Comparison of ENCODE assay signal across 22 cellular contexts in the genomic region with DNA sequence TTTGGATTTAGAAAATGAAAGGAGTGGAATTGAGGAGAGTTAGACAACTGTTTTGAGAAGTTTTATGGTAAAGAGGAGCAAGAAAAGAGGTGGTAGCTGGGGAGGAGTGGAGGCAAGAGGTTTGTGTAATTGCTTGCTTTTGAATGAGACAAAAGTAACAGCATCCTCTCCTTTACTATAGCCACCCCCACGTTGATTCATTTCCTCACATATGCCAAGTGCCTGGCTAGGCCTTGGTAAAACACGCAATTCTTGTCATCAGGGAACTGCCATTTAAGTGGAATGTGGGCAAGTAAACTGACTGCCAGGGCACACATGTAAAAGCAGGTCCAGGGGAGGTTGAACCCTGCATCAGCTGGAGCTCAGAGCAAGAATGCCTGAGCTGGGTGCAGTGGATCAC. TPM values are rescaled to one million over a fixed set of nuclear protein-coding genes. Genes with fewer than 3 reads are reported as not detected.
DNase-seq lines count a peak whose midpoint lies in the region; ATAC-seq and TF ChIP-seq lines count a peak whose summit lies in the region.
"Had no signal": no experiment of that assay in that cellular context is flagged by ENCODE, and none has a peak within 500 bp of the region (broad histone marks: within the 10 kb centered on the region; RNA-seq: fewer than 3 reads in every experiment).

No MANE protein-coding gene starts in this region.

- DNase-seq in stimulated activated naive CD8-positive, alpha-beta T cell treated with anti-CD3 and anti-CD28 coated beads, Interleukin-15, amount 100 ng/mL, for 72 hours, result no peak
- peak; percentile 32 for DNase-seq in HT1080 (ENCODE audit: low read depth)
- peak; percentile 42 for DNase-seq in dermis blood vessel endothelial cell
- no peak for DNase-seq in progenitor cell of endocrine pancreas (ENCODE audit: low spot score, unreplicated experiment)
- no peak for DNase-seq in NCI-H526 treated with DMSO at 0.1 percent for 48 hours (lab: John Stamatoyannopoulos, UW)
- DNase-seq in NCI-H1105 treated with DMSO at 0.1 percent for 48 hours (lab: John Stamatoyannopoulos, UW), result no peak
- DNase-seq: activated gamma-delta T cell treated with Interleukin-2 at 50 U/mL for 16 hours, cerebellar nuclear complex, COR-L47, left cardiac atrium, NCI-H1048, NCI-H1694, nephron progenitor cell, ovary, retina, SW 1271, T1000, upper lobe of right lung had no signal

- no peak overlapping the region for H3K4me3 Mint-ChIP-seq in stimulated activated naive CD8-positive, alpha-beta T cell treated with anti-CD3 and anti-CD28 coated beads, Interleukin-15, Interleukin-2, amounts not matched to agents 100 ng/mL and 50 ng/mL, for 24 hours
- H3K4me3 Mint-ChIP-seq in stimulated activated naive CD8-positive, alpha-beta T cell treated with anti-CD3 and anti-CD28 coated beads, Interleukin-15, amount 100 ng/mL, for 72 hours, result no peak overlapping the region
- H3K4me3 Mint-ChIP-seq in progenitor cell of endocrine pancreas (ENCODE audit: low read depth), result no peak overlapping the region
- H3K4me3 Mint-ChIP-seq: nephron progenitor cell; stimulated activated memory B cell treated with anti-CD40 and anti-IgM and Interleukin-4, amounts not matched to agents 10 μg/mL and 1 μg/mL and 100 μg/mL, for 72 hours had no signal

- H3K27me3 Mint-ChIP-seq in stimulated activated naive CD8-positive, alpha-beta T cell treated with anti-CD3 and anti-CD28 coated beads, Interleukin-15, Interleukin-2, amounts not matched to agents 100 ng/mL and 50 ng/mL, for 24 hours, result no peaks in the 10 kb centered on the region
- no peaks in the 10 kb centered on the region for H3K27me3 Mint-ChIP-seq in stimulated activated naive CD8-positive, alpha-beta T cell treated with anti-CD3 and anti-CD28 coated beads, Interleukin-15, amount 100 ng/mL, for 72 hours
- no peaks in the 10 kb centered on the region for H3K27me3 Mint-ChIP-seq in progenitor cell of endocrine pancreas
- H3K27me3 Mint-ChIP-seq: stimulated activated memory B cell treated with anti-CD40 and anti-IgM and Interleukin-4, amounts not matched to agents 10 μg/mL and 1 μg/mL and 100 μg/mL, for 72 hours had no signal

- no peak for TF ChIP-seq CTCF in progenitor cell of endocrine pancreas (IDR thresholded peaks at IDR 0.05; ENCODE audit: unreplicated experiment)

- H3K27ac Mint-ChIP-seq in stimulated activated naive CD8-positive, alpha-beta T cell treated with anti-CD3 and anti-CD28 coated beads, Interleukin-15, Interleukin-2, amounts not matched to agents 100 ng/mL and 50 ng/mL, for 24 hours, result peak overlapping the region; percentile 27
- H3K27ac Mint-ChIP-seq in stimulated activated naive CD8-positive, alpha-beta T cell treated with anti-CD3 and anti-CD28 coated beads, Interleukin-15, amount 100 ng/mL, for 72 hours, result no peak overlapping the region
- H3K27ac Mint-ChIP-seq in progenitor cell of endocrine pancreas, result no peak overlapping the region
- H3K27ac Mint-ChIP-seq: nephron progenitor cell; stimulated activated memory B cell treated with anti-CD40 and anti-IgM and Interleukin-4, amounts not matched to agents 10 μg/mL and 1 μg/mL and 100 μg/mL, for 72 hours had no signal

- peaks cover 40% of the 10 kb centered on the region for H3K4me1 Mint-ChIP-seq in stimulated activated naive CD8-positive, alpha-beta T cell treated with anti-CD3 and anti-CD28 coated beads, Interleukin-15, Interleukin-2, amounts not matched to agents 100 ng/mL and 50 ng/mL, for 24 hours (ENCODE audit: low read depth)
- peaks cover 44% of the 10 kb centered on the region for H3K4me1 Mint-ChIP-seq in stimulated activated naive CD8-positive, alpha-beta T cell treated with anti-CD3 and anti-CD28 coated beads, Interleukin-15, amount 100 ng/mL, for 72 hours
- peaks cover 6% of the 10 kb centered on the region for H3K4me1 Mint-ChIP-seq in progenitor cell of endocrine pancreas (ENCODE audit: low read depth)

- H3K9me3 Mint-ChIP-seq in stimulated activated naive CD8-positive, alpha-beta T cell treated with anti-CD3 and anti-CD28 coated beads, Interleukin-15, Interleukin-2, amounts not matched to agents 100 ng/mL and 50 ng/mL, for 24 hours, result no peaks in the 10 kb centered on the region
- no peaks in the 10 kb centered on the region for H3K9me3 Mint-ChIP-seq in stimulated activated naive CD8-positive, alpha-beta T cell treated with anti-CD3 and anti-CD28 coated beads, Interleukin-15, amount 100 ng/mL, for 72 hours
- H3K9me3 Mint-ChIP-seq in progenitor cell of endocrine pancreas (ENCODE audit: low read depth), result no peaks in the 10 kb centered on the region
- H3K9me3 Mint-ChIP-seq: stimulated activated memory B cell treated with anti-CD40 and anti-IgM and Interleukin-4, amounts not matched to agents 10 μg/mL and 1 μg/mL and 100 μg/mL, for 72 hours had no signal

- no peak for ATAC-seq in stimulated activated naive CD8-positive, alpha-beta T cell treated with anti-CD3 and anti-CD28 coated beads, Interleukin-15, amount 100 ng/mL, for 72 hours
- ATAC-seq: K562; left cardiac atrium; stimulated activated memory B cell treated with anti-CD40 and anti-IgM and Interleukin-4, amounts not matched to agents 10 μg/mL and 1 μg/mL and 100 μg/mL, for 72 hours; upper lobe of right lung had no signal

- peaks cover 28% of the 10 kb centered on the region for H3K36me3 Mint-ChIP-seq in stimulated activated naive CD8-positive, alpha-beta T cell treated with anti-CD3 and anti-CD28 coated beads, Interleukin-15, Interleukin-2, amounts not matched to agents 100 ng/mL and 50 ng/mL, for 24 hours (ENCODE audit: low read depth)
- peaks cover 6% of the 10 kb centered on the region for H3K36me3 Mint-ChIP-seq in progenitor cell of endocrine pancreas (ENCODE audit: insufficient read depth)

RNA-seq across cellular contexts. Expression of gene MTRES1, which starts 4.1 kb away (rescaled TPM):
- 23.2 and 24.1 TPM in 2 replicates for total RNA-seq in HT1080 (2014; rRNA removed; shearing (Covaris generic))
- polyA plus RNA-seq in HT1080 (2015; cell fraction: cytosol; rRNA removed), result 25.4 and 29.6 TPM in 2 replicates
- 22.9 and 29.6 TPM in 2 replicates for polyA plus RNA-seq in HT1080 (2015; cell fraction: nucleus; rRNA removed)
- total RNA-seq in dermis blood vessel endothelial cell, result 11.1 TPM in 2 replicates
- total RNA-seq in progenitor cell of endocrine pancreas, result 16.8 and 18.3 TPM in 2 replicates

RNA-seq across cellular contexts. Expression of gene CD24, which starts 57.5 kb away (rescaled TPM):
- 1.6 and 3.3 TPM in 2 replicates for total RNA-seq in HT1080 (2014; rRNA removed; shearing (Covaris generic))
- 4.4 and 5.0 TPM in 2 replicates for polyA plus RNA-seq in HT1080 (2015; cell fraction: cytosol; rRNA removed)
- 1.3 and 1.6 TPM in 2 replicates for polyA plus RNA-seq in HT1080 (2015; cell fraction: nucleus; rRNA removed)
- total RNA-seq in dermis blood vessel endothelial cell, result 9.4 and 21.6 TPM in 2 replicates
- total RNA-seq in progenitor cell of endocrine pancreas, result 1,528 and 1,533 TPM in 2 replicates
- total RNA-seq: lung microvascular endothelial cell had no signal

Comparison
In these comparisons a context has a peak if more than half of its experiments do, and no peak if none do; other contexts are left out.
1. DNase-seq: peak in HT1080 (single experiment) and dermis blood vessel endothelial cell (single experiment); none in stimulated activated naive CD8-positive, alpha-beta T cell treated with anti-CD3 and anti-CD28 coated beads, Interleukin-15, amount 100 ng/mL, for 72 hours (0 of 2), progenitor cell of endocrine pancreas (single experiment), NCI-H526 treated with DMSO at 0.1 percent for 48 hours (single experiment) and NCI-H1105 treated with DMSO at 0.1 percent for 48 hours (single experiment).
2. RNA of gene CD24, which starts 57.5 kb away (total RNA-seq): 1,528 to 1,533 TPM in progenitor cell of endocrine pancreas; 9.4 to 21.6 TPM in dermis blood vessel endothelial cell and 1.6 to 3.3 TPM in HT1080; every median in the first group is over 10 times any median in the second.